Comparison of ENCODE assay signal across 21 cellular contexts in the genomic region with DNA sequence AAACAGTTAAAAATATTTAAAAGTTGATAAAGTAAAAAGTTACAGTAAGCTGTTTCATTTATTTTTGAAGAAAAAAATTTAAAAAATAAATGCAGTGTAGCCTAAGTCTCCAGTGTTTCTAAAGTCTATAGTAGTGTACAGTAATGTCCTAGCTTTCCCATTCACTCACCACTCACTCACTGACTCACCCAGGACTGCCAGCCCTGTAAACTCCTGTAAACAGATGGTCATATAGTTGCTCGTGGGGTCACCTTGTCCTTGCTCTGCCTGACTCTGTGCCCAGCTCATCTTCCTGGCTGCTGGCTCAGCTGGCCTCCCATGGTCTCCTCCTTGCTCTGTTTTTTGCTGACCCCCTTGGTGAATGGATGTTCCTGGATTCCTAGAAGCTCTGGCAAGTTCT.
A peak's percentile ranks its signal among the peaks of the same experiment; 100 is the strongest.
DNase-seq lines count a peak whose midpoint lies in the region; ATAC-seq and TF ChIP-seq lines count a peak whose summit lies in the region.
"Had no signal": no experiment of that assay in that cellular context is flagged by ENCODE, and none has a peak within 500 bp of the region (broad histone marks: within the 10 kb centered on the region; RNA-seq: fewer than 3 reads in every experiment).

No MANE protein-coding gene starts in this region.

- no peak overlapping the region for H3K4me2 ChIP-seq in mesendoderm (ENCODE audit: low read length)

- no peaks in the 10 kb centered on the region for H3K36me3 ChIP-seq in mesendoderm (ENCODE audit: control insufficient read depth, insufficient read depth, low read length)
- H3K36me3 ChIP-seq: lower lobe of right lung, prostate gland had no signal

- CTCF ChIA-PET in RWPE1 (lab: Yijun Ruan, JAX): interaction anchor here (0.6 to 0.7 kb wide), 3 partner anchors 78 to 433 kb away, joined by 3 to 5 read pairs (median 3); no protein-coding TSS in a partner anchor

- H3K56ac ChIP-seq in mesendoderm (ENCODE audit: low read length): no peak overlapping the region

- H2BK120ac ChIP-seq in mesendoderm (ENCODE audit: low read depth, low read length): no peak overlapping the region

- H3K27ac ChIP-seq in RWPE1 (no peak overlapping the region), mesendoderm (ENCODE audit: low read depth, low read length) (no peak overlapping the region)
- H3K27ac ChIP-seq: lower lobe of right lung, prostate gland, VCaP had no signal

- no peak overlapping the region for H3K4ac ChIP-seq in mesendoderm (ENCODE audit: low read depth, low read length)

- H3K79me1 ChIP-seq in mesendoderm (ENCODE audit: low read length): no peaks in the 10 kb centered on the region

- whole genome bisulfite sequencing in mesendoderm (ENCODE audit: extremely low coverage, insufficient coverage, low lambda C conversion rate): no CpG with 5 or more reads among the region's 1 CpG

- H2BK15ac ChIP-seq in mesendoderm (replicated peaks; ENCODE audit: low read depth): no peak overlapping the region

- ATAC-seq in esophagus mucosa: peak; percentile 12
- ATAC-seq: activated naive CD4-positive, alpha-beta T cell treated with anti-CD3 and anti-CD28 coated beads, Interleukin-2, amount 50 U/mL, for 72 hours; activated T-helper 17 cell treated with anti-CD3 and anti-CD28 coated beads, Interleukin-2, amount 50 U/mL, for 72 hours had no signal

- no peak overlapping the region for H3K18ac ChIP-seq in mesendoderm (ENCODE audit: low read length)

- no peak overlapping the region for H3K4me3 ChIP-seq in mesendoderm (ENCODE audit: low read length)
- H3K4me3 ChIP-seq: lower lobe of right lung, prostate gland had no signal

- no peaks in the 10 kb centered on the region for H3K79me2 ChIP-seq in mesendoderm (ENCODE audit: control insufficient read depth, insufficient read depth, low read length)

- no peak overlapping the region for H4K8ac ChIP-seq in mesendoderm (ENCODE audit: low read depth, low read length)

- POLR2A ChIA-PET in RWPE1 (lab: Yijun Ruan, JAX; ENCODE audit: low non-redundant PET): no interaction called here

- H2AK5ac ChIP-seq in mesendoderm (ENCODE audit: low read length): no peak overlapping the region

- no peak for TF ChIP-seq CTCF in RWPE1 (conservative IDR thresholded peaks at IDR 0.05; ENCODE audit: low read depth)

- no peak overlapping the region for H3K9ac ChIP-seq in mesendoderm (ENCODE audit: low read length)

- no peak overlapping the region for H2BK5ac ChIP-seq in mesendoderm (ENCODE audit: low read length)

- peak; percentile 18 for DNase-seq in A172 (ENCODE audit: low spot score)
- DNase-seq in HCEC 1CT: peak; percentile 62
- DNase-seq in RWPE1 (ENCODE audit: low spot score): peak; percentile 14
- DNase-seq in mesendoderm: no peak
- DNase-seq in NCI-H774 (lab: John Stamatoyannopoulos, UW): no peak
- DNase-seq in NCI-H82 treated with DMSO at 0.1 percent for 48 hours (lab: John Stamatoyannopoulos, UW; ENCODE audit: unreplicated experiment): no peak
- DNase-seq in T-helper 1 cell: no peak
- DNase-seq: C1 segment of cervical spinal cord; Calu3; H9; islet precursor cell; lower lobe of right lung; NCI-H1092; NCI-H1930; NCI-H2227 treated with DMSO at 0.1 percent for 48 hours; stimulated activated CD4-positive, alpha-beta T cell treated with anti-CD3 and anti-CD28 coated beads, Interleukin-1b, Interleukin-23, amount 100 ng/mL, for 48 hours had no signal

- H3K23ac ChIP-seq in mesendoderm (ENCODE audit: low read length): no peak overlapping the region

- no peaks in the 10 kb centered on the region for H3K27me3 ChIP-seq in mesendoderm (ENCODE audit: insufficient read depth, low read length, poor library complexity)

- H3K4me1 ChIP-seq in mesendoderm (ENCODE audit: control insufficient read depth, low read depth, low read length): no peaks in the 10 kb centered on the region
- H3K4me1 ChIP-seq: lower lobe of right lung, prostate gland had no signal

- no peak overlapping the region for H4K5ac ChIP-seq in mesendoderm (ENCODE audit: low read length)

Comparison
In these comparisons a context has a peak if more than half of its experiments do, and no peak if none do; other contexts are left out.
1. DNase-seq: peak in A172 (single experiment), HCEC 1CT (single experiment) and RWPE1 (single experiment); none in mesendoderm (single experiment), NCI-H774 (single experiment), NCI-H82 treated with DMSO at 0.1 percent for 48 hours (single experiment) and T-helper 1 cell (0 of 5).